Comparison of ENCODE assay signal across 1 cellular context in the genomic region with DNA sequence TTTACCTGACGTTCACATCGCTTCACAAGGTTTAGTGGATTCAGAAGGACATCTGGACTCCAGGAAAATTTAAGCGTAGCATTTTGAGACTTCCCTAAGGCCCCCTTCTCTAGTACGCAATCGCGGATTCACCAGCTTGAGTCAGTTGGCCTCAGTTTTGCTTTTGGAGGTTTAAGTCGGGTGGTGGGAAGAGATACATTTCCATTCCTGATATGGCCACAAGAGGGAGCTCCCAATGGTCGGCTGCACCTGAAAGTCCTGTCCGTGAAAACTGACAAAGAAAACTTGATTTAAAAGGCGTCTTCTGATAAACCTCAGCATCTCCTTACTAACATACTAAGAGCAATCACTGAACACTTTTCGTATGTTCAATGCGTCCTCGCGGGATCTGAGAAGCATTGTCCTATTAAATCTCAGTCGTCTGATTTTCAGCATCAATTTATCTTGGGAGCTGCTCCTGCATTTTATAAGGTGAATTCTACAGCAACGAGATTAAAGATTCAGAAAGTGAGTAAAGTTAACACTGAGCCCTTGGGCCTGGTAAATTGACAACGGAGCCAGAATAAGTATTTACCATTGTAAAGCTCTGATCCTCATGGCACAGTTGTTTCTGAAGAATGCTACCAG.
TF ChIP-seq lines count a peak whose summit lies in the region.

No MANE protein-coding gene starts in this region.

TF ChIP-seq in K562, 482 proteins besides CTCF, POLR2A, EP300 and RAD21 (continued from another document):
- TF ChIP-seq, protein P1, sequence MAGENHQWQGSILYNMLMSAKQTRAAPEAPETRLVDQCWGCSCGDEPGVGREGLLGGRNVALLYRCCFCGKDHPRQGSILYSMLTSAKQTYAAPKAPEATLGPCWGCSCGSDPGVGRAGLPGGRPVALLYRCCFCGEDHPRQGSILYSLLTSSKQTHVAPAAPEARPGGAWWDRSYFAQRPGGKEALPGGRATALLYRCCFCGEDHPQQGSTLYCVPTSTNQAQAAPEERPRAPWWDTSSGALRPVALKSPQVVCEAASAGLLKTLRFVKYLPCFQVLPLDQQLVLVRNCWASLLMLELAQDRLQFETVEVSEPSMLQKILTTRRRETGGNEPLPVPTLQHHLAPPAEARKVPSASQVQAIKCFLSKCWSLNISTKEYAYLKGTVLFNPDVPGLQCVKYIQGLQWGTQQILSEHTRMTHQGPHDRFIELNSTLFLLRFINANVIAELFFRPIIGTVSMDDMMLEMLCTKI (IDR thresholded peaks at IDR 0.05; ENCODE audit: partially characterized antibody) = no peak
- TF ChIP-seq EGR1 (conservative IDR thresholded peaks at IDR 0.05) = no peak
